In genomic region chr1:35809156-35810095, GRCh38 we compare ENCODE assay signal across 10 cellular contexts. TPM values are rescaled to one million over a fixed set of nuclear protein-coding genes. Genes with fewer than 3 reads are reported as not detected.
A peak's percentile ranks its signal among the peaks of the same experiment; 100 is the strongest.
DNase-seq lines count a peak whose midpoint lies in the region; ATAC-seq, FAIRE-seq and TF ChIP-seq lines count a peak whose summit lies in the region.
"Had no signal": no experiment of that assay in that cellular context is flagged by ENCODE, and none has a peak within 500 bp of the region (broad histone marks: within the 10 kb centered on the region; RNA-seq: fewer than 3 reads in every experiment).

No MANE protein-coding gene starts in this region.

- H3K9me3 ChIP-seq in ascending aorta = no peaks in the 10 kb centered on the region
- H3K9me3 ChIP-seq in HepG2 (ENCODE audit: low read length) = no peaks in the 10 kb centered on the region
- H3K9me3 ChIP-seq in thyroid gland = no peaks in the 10 kb centered on the region

- H3K9me3 Mint-ChIP-seq in activated CD4-positive, alpha-beta T cell treated with anti-CD3 and anti-CD28 coated beads, Interleukin-2, amount 10 ng/mL, durations not matched to agents 7 days and 5 days = no peaks in the 10 kb centered on the region

- TF ChIP-seq CTCF in ascending aorta (IDR thresholded peaks at IDR 0.05) (no peak), HepG2 (CRISPR knock-in tag; IDR thresholded peaks at IDR 0.05) (no peak), thyroid gland (IDR thresholded peaks at IDR 0.05) (no peak)

- CTCF ChIA-PET in activated CD4-positive, alpha-beta T cell treated with anti-CD3 and anti-CD28 coated beads, Interleukin-2, amount 10 ng/mL, durations not matched to agents 7 days and 5 days (lab: Charles Lee) = interaction anchor here (0.5 kb wide), 1 partner anchor 60 kb away, joined by 4 read pairs; no protein-coding TSS in a partner anchor
- CTCF ChIA-PET in HepG2 (lab: Yijun Ruan, JAX; ENCODE audit: low intra/inter-chr PET ratio, low total read pairs) = no interaction called here

- no peak for FAIRE-seq in HepG2 (lab: Jason Lieb, UNC)
- FAIRE-seq: D721Med, HTR-8/SVneo had no signal

- TF ChIP-seq POLR2A in HepG2 (IDR thresholded peaks at IDR 0.05; ENCODE audit: insufficient read depth in 1 of 2, low read depth in 2 of 2, low read length in 2 of 2) (no peak), thyroid gland (IDR thresholded peaks at IDR 0.05) (no peak)

- peak overlapping the region; percentile 90 to 97 for H3K27ac ChIP-seq in ascending aorta
- H3K27ac ChIP-seq in HepG2 (ENCODE audit: extremely low read length, insufficient read depth, low read length) = peak overlapping the region; percentile 66
- peak overlapping the region in 2 of 3 donors; percentile 83 to 85 for H3K27ac ChIP-seq in thyroid gland

- intact Hi-C loops in ascending aorta (cut with DNase I) = loop anchor here (2.0 kb wide), 1 partner anchor 73 kb away; the partner anchor contains the start of gene AGO1
- intact Hi-C loops in HepG2 (cut with micrococcal nuclease; ENCODE audit: unreplicated experiment) = no loop called here
- intact Hi-C loops in thyroid gland (cut with DNase I) = no loop called here
- intact Hi-C loops in head of caudate nucleus (cut with DNase I) = no loop called here

- no peaks in the 10 kb centered on the region for H3K27me3 Mint-ChIP-seq in activated CD4-positive, alpha-beta T cell treated with anti-CD3 and anti-CD28 coated beads, Interleukin-2, amount 10 ng/mL, durations not matched to agents 7 days and 5 days

- ATAC-seq in HepG2 (peak; percentile 12; the same call in 2 of the 3 replicates), HG03442 (IDR thresholded peaks at IDR 0.05; ENCODE audit: unreplicated experiment) (no peak)

- TSS peak; percentile 68 for BruUV-seq in HepG2 (replicated peaks; lab: Mats Ljungman, UMichigan)

- peaks cover 11% of the 10 kb centered on the region for H3K79me2 ChIP-seq in HepG2 (ENCODE audit: insufficient read depth, low read length)

- H3K9ac ChIP-seq in HepG2 (ENCODE audit: insufficient read depth, low read depth, low read length) = peak overlapping the region; percentile 85

- POLR2A ChIA-PET in activated CD4-positive, alpha-beta T cell treated with anti-CD3 and anti-CD28 coated beads, Interleukin-2, amount 10 ng/mL, durations not matched to agents 7 days and 5 days (lab: Charles Lee) = no interaction called here
- POLR2A ChIA-PET in HepG2 (lab: Yijun Ruan, JAX) = no interaction called here

- no peaks in the 10 kb centered on the region for H3K36me3 Mint-ChIP-seq in activated CD4-positive, alpha-beta T cell treated with anti-CD3 and anti-CD28 coated beads, Interleukin-2, amount 10 ng/mL, durations not matched to agents 7 days and 5 days (ENCODE audit: low read depth)

- H3K4me1 Mint-ChIP-seq in activated CD4-positive, alpha-beta T cell treated with anti-CD3 and anti-CD28 coated beads, Interleukin-2, amount 10 ng/mL, durations not matched to agents 7 days and 5 days = peaks cover 45% of the 10 kb centered on the region

- TF ChIP-seq RAD21 in HepG2 (CRISPR knock-in tag; IDR thresholded peaks at IDR 0.05) = no peak

- no peak overlapping the region for H2AFZ ChIP-seq in HepG2 (ENCODE audit: low read length)

- H3K4me3 ChIP-seq in ascending aorta = peak overlapping the region; percentile 83 to 99
- peak overlapping the region; percentile 90 to 96 (median 95) for H3K4me3 ChIP-seq in HepG2 (replicated peaks in 1 of 3; ENCODE audit: insufficient read depth in 1 of 3, low read depth in 2 of 3, low read length in 3 of 3)
- peak overlapping the region in 1 of 3 donors; percentile 94 for H3K4me3 ChIP-seq in thyroid gland (replicated peaks in 1 of 3)

- H3K4me2 ChIP-seq in HepG2 (ENCODE audit: low read depth, low read length) = peak overlapping the region; percentile 80

- H3K4me1 ChIP-seq in ascending aorta (peaks cover 0 to 7% of the 10 kb centered on the region in 2 donors), HepG2 (ENCODE audit: insufficient read depth, low read length) (peaks cover 23% of the 10 kb centered on the region), thyroid gland (peaks cover 14% of the 10 kb centered on the region in 2 donors)

- TF ChIP-seq EP300 in HepG2 (IDR thresholded peaks at IDR 0.05; ENCODE audit: low read depth in 2 of 2, low read length in 2 of 2) (no peak), HepG2 (CRISPR knock-in tag; IDR thresholded peaks at IDR 0.05; ENCODE audit: borderline replicate concordance) (no peak)

- in situ Hi-C loops in HepG2 (cut with HindIII; ENCODE audit: extremely low pct_ligation_motif_present, low pct_unique_long_range_greater_than_20kb) = no loop called here

- H3K4me3 Mint-ChIP-seq in activated CD4-positive, alpha-beta T cell treated with anti-CD3 and anti-CD28 coated beads, Interleukin-2, amount 10 ng/mL, durations not matched to agents 7 days and 5 days = peak overlapping the region; percentile 83

- DNase-seq in activated CD4-positive, alpha-beta T cell treated with anti-CD3 and anti-CD28 coated beads, Interleukin-2, amount 10 ng/mL, durations not matched to agents 7 days and 5 days = no peak
- no peak for DNase-seq in activated CD4-positive, alpha-beta T cell treated with anti-CD3 and anti-CD28 coated beads, Interleukin-2, amount 50 U/mL, for 48 hours
- DNase-seq in ascending aorta (ENCODE audit: low spot score in 2 of 2) (no peak), HepG2 (ENCODE audit: low spot score) (no peak), thyroid gland (no peak), hippocampal formation (lab: John Stamatoyannopoulos, UW) (no peak), head of caudate nucleus (no peak)

- 34% methylated on average over 7 of the region's 7 CpGs for WGBS in HepG2 (ENCODE audit: low lambda C conversion rate)
- 59 to 60% methylated on average over 7 of the region's 7 CpGs for WGBS in thyroid gland, 2 donors

- no peaks in the 10 kb centered on the region for H3K36me3 ChIP-seq in ascending aorta
- H3K36me3 ChIP-seq in HepG2 (replicated peaks in 1 of 2; ENCODE audit: control insufficient read depth in 1 of 2, insufficient read depth in 2 of 2, low read length in 2 of 2) = no peaks in the 10 kb centered on the region
- no peaks in the 10 kb centered on the region for H3K36me3 ChIP-seq in thyroid gland

- H3K27ac Mint-ChIP-seq in activated CD4-positive, alpha-beta T cell treated with anti-CD3 and anti-CD28 coated beads, Interleukin-2, amount 10 ng/mL, durations not matched to agents 7 days and 5 days = peak overlapping the region; percentile 91

- H3K27me3 ChIP-seq in ascending aorta = no peaks in the 10 kb centered on the region
- H3K27me3 ChIP-seq in HepG2 (ENCODE audit: control insufficient read depth in 1 of 2, insufficient read depth in 2 of 2, low read length in 2 of 2) = no peaks in the 10 kb centered on the region; a peak in 1 of 5 replicates
- H3K27me3 ChIP-seq in thyroid gland = no peaks in the 10 kb centered on the region

- H4K20me1 ChIP-seq in HepG2 (ENCODE audit: insufficient read depth, low read length) = no peaks in the 10 kb centered on the region

RNA-seq across cellular contexts. Expression of gene AGO4, which starts 1.6 kb away (rescaled TPM):
- 10 to 100 TPM; 14.7 to 17.5 TPM for total RNA-seq in activated CD4-positive, alpha-beta T cell treated with anti-CD3 and anti-CD28 coated beads, Interleukin-2, amount 10 ng/mL, durations not matched to agents 7 days and 5 days
- total RNA-seq in ascending aorta (40.4 TPM), HepG2 (2016; rRNA removed; fragmentation: Illumina TruSeq; extraction: Trizol) (6.0 and 6.8 TPM in 2 replicates), thyroid gland (10 to 100 TPM; 10.2 to 25.4 (median 13.2) TPM)
- total RNA-seq in HepG2 (2016; cell fraction: cytosol; rRNA removed; fragmentation: Illumina TruSeq; extraction: Trizol; ENCODE audit: low read depth) = 3.0 and 4.0 TPM in 2 replicates
- total RNA-seq in HepG2 (2016; cell fraction: insoluble cytoplasmic fraction; rRNA removed; fragmentation: Illumina TruSeq; extraction: Trizol) = 4.8 and 6.6 TPM in 2 replicates
- 4.0 and 7.0 TPM in 2 replicates for total RNA-seq in HepG2 (2016; cell fraction: membrane; rRNA removed; fragmentation: Illumina TruSeq; extraction: Trizol)
- total RNA-seq in HepG2 (2016; cell fraction: nucleus; rRNA removed; fragmentation: Illumina TruSeq; extraction: Trizol) = 8.4 and 9.1 TPM in 2 replicates
- 13.8 and 14.6 TPM in 2 replicates for polyA plus RNA-seq in HepG2 (2011; rRNA removed)
- 8.4 and 8.5 TPM in 2 replicates for polyA plus RNA-seq in HepG2 (2011; cell fraction: cytosol; rRNA removed)
- 15.1 and 16.9 TPM in 2 replicates for polyA plus RNA-seq in HepG2 (2011; cell fraction: nucleus; rRNA removed)
- 8.8 and 9.8 TPM in 2 replicates for polyA plus RNA-seq in HepG2 (2012)
- 0.53 and 1.4 TPM in 2 replicates for polyA plus RNA-seq in HepG2 (2016; cell fraction: cytosol; fragmentation: Illumina TruSeq; extraction: Trizol; ENCODE audit: low read depth)
- polyA plus RNA-seq in HepG2 (2016; cell fraction: insoluble cytoplasmic fraction; fragmentation: Illumina TruSeq; extraction: Trizol; ENCODE audit: low read depth) = 3.8 and 5.2 TPM in 2 replicates
- 2.3 and 3.6 TPM in 2 replicates for polyA plus RNA-seq in HepG2 (2016; cell fraction: membrane; fragmentation: Illumina TruSeq; extraction: Trizol; ENCODE audit: low read depth)
- polyA plus RNA-seq in HepG2 (2016; cell fraction: nucleus; fragmentation: Illumina TruSeq; extraction: Trizol; ENCODE audit: insufficient read depth, low read depth) = 10.2 and 12.8 TPM in 2 replicates
- polyA minus RNA-seq in HepG2 (2011; rRNA and poly(A)+ RNA removed; ENCODE audit: low replicate concordance) = 17.3 and 43.6 TPM in 2 replicates
- 13.8 and 14.4 TPM in 2 replicates for polyA minus RNA-seq in HepG2 (2011; cell fraction: cytosol; rRNA and poly(A)+ RNA removed)
- 25.6 and 31.6 TPM in 2 replicates for polyA minus RNA-seq in HepG2 (2011; cell fraction: nucleus; rRNA and poly(A)+ RNA removed)

RNA-seq across cellular contexts. Expression of gene CLSPN, which starts 39.6 kb away (rescaled TPM):
- total RNA-seq in activated CD4-positive, alpha-beta T cell treated with anti-CD3 and anti-CD28 coated beads, Interleukin-2, amount 10 ng/mL, durations not matched to agents 7 days and 5 days = 10 to 100 TPM; 68.2 to 80.1 TPM
- total RNA-seq in ascending aorta (not detected), HepG2 (2016; rRNA removed; fragmentation: Illumina TruSeq; extraction: Trizol) (32.5 and 51.7 TPM in 2 replicates), thyroid gland (under 1 TPM in 3 of 4 donors, not detected in 1; 0.11 to 0.63 (median 0.27) TPM)
- 4.4 and 6.3 TPM in 2 replicates for total RNA-seq in HepG2 (2016; cell fraction: cytosol; rRNA removed; fragmentation: Illumina TruSeq; extraction: Trizol; ENCODE audit: low read depth)
- 31.9 and 50.2 TPM in 2 replicates for total RNA-seq in HepG2 (2016; cell fraction: insoluble cytoplasmic fraction; rRNA removed; fragmentation: Illumina TruSeq; extraction: Trizol)
- total RNA-seq in HepG2 (2016; cell fraction: membrane; rRNA removed; fragmentation: Illumina TruSeq; extraction: Trizol) = 6.2 and 8.0 TPM in 2 replicates
- total RNA-seq in HepG2 (2016; cell fraction: nucleus; rRNA removed; fragmentation: Illumina TruSeq; extraction: Trizol) = 22.1 and 25.0 TPM in 2 replicates
- polyA plus RNA-seq in HepG2 (2011; rRNA removed) = 2.2 and 2.5 TPM in 2 replicates
- polyA plus RNA-seq in HepG2 (2011; cell fraction: cytosol; rRNA removed) = 1.6 TPM in 2 replicates
- 1.7 and 2.2 TPM in 2 replicates for polyA plus RNA-seq in HepG2 (2011; cell fraction: nucleus; rRNA removed)
- polyA plus RNA-seq in HepG2 (2012) = 1.1 and 4.6 TPM in 2 replicates
- polyA plus RNA-seq in HepG2 (2016; cell fraction: cytosol; fragmentation: Illumina TruSeq; extraction: Trizol; ENCODE audit: low read depth) = 0.63 and 0.71 TPM in 2 replicates
- 20.7 and 21.0 TPM in 2 replicates for polyA plus RNA-seq in HepG2 (2016; cell fraction: insoluble cytoplasmic fraction; fragmentation: Illumina TruSeq; extraction: Trizol; ENCODE audit: low read depth)
- polyA plus RNA-seq in HepG2 (2016; cell fraction: membrane; fragmentation: Illumina TruSeq; extraction: Trizol; ENCODE audit: low read depth) = 0.34 and 0.68 TPM in 2 replicates
- 21.6 and 24.4 TPM in 2 replicates for polyA plus RNA-seq in HepG2 (2016; cell fraction: nucleus; fragmentation: Illumina TruSeq; extraction: Trizol; ENCODE audit: insufficient read depth, low read depth)
- polyA minus RNA-seq in HepG2 (2011; rRNA and poly(A)+ RNA removed; ENCODE audit: low replicate concordance) = 3.3 and 40.9 TPM in 2 replicates
- 4.3 and 4.4 TPM in 2 replicates for polyA minus RNA-seq in HepG2 (2011; cell fraction: cytosol; rRNA and poly(A)+ RNA removed)
- 3.9 and 4.6 TPM in 2 replicates for polyA minus RNA-seq in HepG2 (2011; cell fraction: nucleus; rRNA and poly(A)+ RNA removed)
